Comparison of ENCODE assay signal across 23 cellular contexts in genomic region chr18:44497757-44498490, GRCh38.
DNase-seq lines count a peak whose midpoint lies in the region; ATAC-seq, FAIRE-seq and TF ChIP-seq lines count a peak whose summit lies in the region.
"Had no signal": no experiment of that assay in that cellular context is flagged by ENCODE, and none has a peak within 500 bp of the region (broad histone marks: within the 10 kb centered on the region; RNA-seq: fewer than 3 reads in every experiment).

No MANE protein-coding gene starts in this region.

- H3K27ac Mint-ChIP-seq in nephron, result peak overlapping the region; percentile 24 to 59 (median 39)
- H3K27ac Mint-ChIP-seq in stimulated activated naive B cell treated with anti-CD40 and anti-IgM and Interleukin-4, amounts not matched to agents 10 μg/mL and 1 μg/mL and 100 μg/mL, for 72 hours, result peak overlapping the region; percentile 48
- H3K27ac Mint-ChIP-seq: CD8-positive, alpha-beta memory T cell had no signal

- intact Hi-C loops in aorta (cut with DNase I), result no loop called here

- no peak overlapping the region for H3K4ac ChIP-seq in H1 (replicated peaks; ENCODE audit: insufficient read length, low read depth, low read length)

- H3K79me1 ChIP-seq in H1 (ENCODE audit: low read depth, low read length), result no peaks in the 10 kb centered on the region

- H3K14ac ChIP-seq in H1 (ENCODE audit: insufficient read length), result no peak overlapping the region

- H4K91ac ChIP-seq in H1 (replicated peaks; ENCODE audit: insufficient read length, low read length), result no peak overlapping the region

- H3K27me3 Mint-ChIP-seq in nephron (ENCODE audit: low read depth), result no peaks in the 10 kb centered on the region
- no peaks in the 10 kb centered on the region for H3K27me3 Mint-ChIP-seq in stimulated activated naive B cell treated with anti-CD40 and anti-IgM and Interleukin-4, amounts not matched to agents 10 μg/mL and 1 μg/mL and 100 μg/mL, for 72 hours

- H2AK5ac ChIP-seq in H1 (ENCODE audit: low read depth, low read length), result no peak overlapping the region

- no peak for ATAC-seq in stimulated activated naive B cell treated with anti-CD40 and anti-IgM and Interleukin-4, amounts not matched to agents 10 μg/mL and 1 μg/mL and 100 μg/mL, for 72 hours (replicated peaks)
- no peak for ATAC-seq in aorta (ENCODE audit: low FRiP score)

- H3K56ac ChIP-seq in H1 (replicated peaks; ENCODE audit: insufficient read length, low read depth, low read length), result no peak overlapping the region

- no peak for FAIRE-seq in H1 (lab: Jason Lieb, UNC)
- FAIRE-seq: GM12891 had no signal

- no peaks in the 10 kb centered on the region for H3K9me2 ChIP-seq in Loucy (replicated peaks; ENCODE audit: low read depth, low read length)

- H3K9me3 ChIP-seq in Loucy (ENCODE audit: insufficient read depth, low read depth, low read length) (no peaks in the 10 kb centered on the region), H1 (ENCODE audit: insufficient read depth in 2 of 2, low read depth in 1 of 2, low read length in 1 of 2) (no peaks in the 10 kb centered on the region), aorta (ENCODE audit: control insufficient read depth, low read length) (no peaks in the 10 kb centered on the region)
- H3K9me3 ChIP-seq in effector memory CD4-positive, alpha-beta T cell (ENCODE audit: control insufficient read depth, low read length), result no peaks in the 10 kb centered on the region
- H3K9me3 ChIP-seq: BE2C had no signal

- 0 out of 2 replicates have a peak overlapping the region, but pooled peaks have one; percentile 6 for H2AFZ ChIP-seq in Loucy (ENCODE audit: low read length)
- 0 out of 2 replicates have a peak overlapping the region, but pooled peaks have one; percentile 18 for H2AFZ ChIP-seq in H1 (ENCODE audit: low read length)

- no peak overlapping the region for H4K8ac ChIP-seq in H1 (ENCODE audit: extremely low read depth, insufficient read depth, low read length)

- H3K4me1 ChIP-seq in Loucy (ENCODE audit: insufficient read depth, low read length, poor library complexity, severe bottlenecking) (peaks cover 17% of the 10 kb centered on the region), H1 (replicated peaks in 1 of 4; ENCODE audit: control insufficient read depth in 3 of 4, insufficient read depth in 4 of 4, low read length in 3 of 4) (no peaks in the 10 kb centered on the region), aorta (ENCODE audit: control insufficient read depth in 1 of 2, insufficient read depth in 2 of 2, low read length in 2 of 2) (no peaks in the 10 kb centered on the region)
- H3K4me1 ChIP-seq in effector memory CD4-positive, alpha-beta T cell (ENCODE audit: control insufficient read depth, insufficient read depth, low read length, poor library complexity, severe bottlenecking), result no peaks in the 10 kb centered on the region
- H3K4me1 ChIP-seq: BE2C had no signal

- TF ChIP-seq CTCF in Loucy (conservative IDR thresholded peaks at IDR 0.05; ENCODE audit: low read length) (no peak), H1 (IDR thresholded peaks at IDR 0.05; ENCODE audit: control extremely low read depth in 1 of 3, insufficient read depth in 1 of 3, low read depth in 1 of 3, low read length in 3 of 3) (no peak), nephron (IDR thresholded peaks at IDR 0.05; ENCODE audit: unreplicated experiment in 3 of 3) (no peak)

- H3F3A ChIP-seq in Loucy (ENCODE audit: low read depth), result no peaks in the 10 kb centered on the region

- H2BK12ac ChIP-seq in H1 (ENCODE audit: low read depth, low read length), result no peak overlapping the region

- no peak overlapping the region for H3K27ac ChIP-seq in H1 (ENCODE audit: low read depth, low read length)
- H3K27ac ChIP-seq in aorta (ENCODE audit: low read depth in 1 of 2, low read length in 2 of 2), result no peak overlapping the region
- H3K27ac ChIP-seq in effector memory CD4-positive, alpha-beta T cell (ENCODE audit: insufficient read depth, low read length, poor library complexity, severe bottlenecking), result no peak overlapping the region
- H3K27ac ChIP-seq: 22Rv1 had no signal

- no peak overlapping the region for H3K4me2 ChIP-seq in Loucy (ENCODE audit: low read depth, low read length, poor library complexity, severe bottlenecking)
- no peak overlapping the region for H3K4me2 ChIP-seq in H1 (ENCODE audit: insufficient read depth in 1 of 2, low read depth in 2 of 2, low read length in 2 of 2)

- TF ChIP-seq EP300 in H1 (IDR thresholded peaks at IDR 0.05; ENCODE audit: borderline replicate concordance in 1 of 2, low read depth in 2 of 2, low read length in 2 of 2), result no peak

- H3K4me3 Mint-ChIP-seq in nephron, result no peak overlapping the region
- H3K4me3 Mint-ChIP-seq in stimulated activated naive B cell treated with anti-CD40 and anti-IgM and Interleukin-4, amounts not matched to agents 10 μg/mL and 1 μg/mL and 100 μg/mL, for 72 hours, result no peak overlapping the region
- H3K4me3 Mint-ChIP-seq: CD14-positive monocyte; CD8-positive, alpha-beta memory T cell had no signal

- no peak overlapping the region for H3K9ac ChIP-seq in Loucy (ENCODE audit: low read depth, low read length, poor library complexity, severe bottlenecking)
- no peak overlapping the region for H3K9ac ChIP-seq in H1 (replicated peaks in 1 of 4; ENCODE audit: extremely low read depth in 1 of 4, low read depth in 3 of 4, low read length in 3 of 4)

- H3K79me2 ChIP-seq in Loucy (ENCODE audit: insufficient read depth, low read length) (no peaks in the 10 kb centered on the region), H1 (ENCODE audit: control insufficient read depth in 1 of 2, insufficient read depth in 2 of 2, low read length in 2 of 2) (no peaks in the 10 kb centered on the region)

- DNase-seq in H1 (ENCODE audit: low read depth in 1 of 2, low spot score in 2 of 2), result no peak
- no peak for DNase-seq in stimulated activated naive B cell treated with anti-CD40 and anti-IgM and Interleukin-4, amounts not matched to agents 10 μg/mL and 1 μg/mL and 100 μg/mL, for 72 hours
- DNase-seq in Ammon's horn (ENCODE audit: low spot score), result no peak
- no peak for DNase-seq in aorta
- no peak for DNase-seq in effector memory CD4-positive, alpha-beta T cell
- DNase-seq in SW480 (ENCODE audit: low spot score), result no peak
- DNase-seq: BE2C; CD8-positive, alpha-beta memory T cell; DMS79 treated with DMSO at 0.1 percent for 48 hours; GF-D8; NCI-H1092; NCI-H1417 treated with DMSO at 0.1 percent for 48 hours; NCI-H1694 treated with DMSO at 0.1 percent for 48 hours; NCI-H2081; NCI-H2227 treated with DMSO at 0.1 percent for 48 hours; NCI-H526 treated with DMSO at 0.1 percent for 48 hours; Right ventricle myocardium superior; RPMI8226 had no signal

- no peak overlapping the region for H2BK15ac ChIP-seq in H1 (ENCODE audit: low read length)

- no peaks in the 10 kb centered on the region for H3K36me3 Mint-ChIP-seq in nephron (ENCODE audit: low read depth)
- peaks cover 5 to 13% of the 10 kb centered on the region in 2 donors for H3K36me3 Mint-ChIP-seq in stimulated activated naive B cell treated with anti-CD40 and anti-IgM and Interleukin-4, amounts not matched to agents 10 μg/mL and 1 μg/mL and 100 μg/mL, for 72 hours
- H3K36me3 Mint-ChIP-seq: CD14-positive monocyte; CD8-positive, alpha-beta memory T cell had no signal

- no peak overlapping the region for H4K5ac ChIP-seq in H1 (ENCODE audit: insufficient read length, low read depth, low read length)

- no peaks in the 10 kb centered on the region for H4K20me1 ChIP-seq in Loucy (ENCODE audit: insufficient read depth, low read length, poor library complexity, severe bottlenecking)
- no peaks in the 10 kb centered on the region for H4K20me1 ChIP-seq in H1 (replicated peaks in 1 of 2; ENCODE audit: control insufficient read depth in 1 of 2, insufficient read depth in 2 of 2, low read length in 2 of 2)

- TF ChIP-seq RAD21 in H1 (IDR thresholded peaks at IDR 0.05 in 1 of 2, conservative IDR thresholded peaks at IDR 0.05 in 1 of 2; ENCODE audit: low read depth in 2 of 2, low read length in 2 of 2), result no peak

- H3K4me1 Mint-ChIP-seq in nephron, result peaks cover 16% of the 10 kb centered on the region
- peaks cover 37 to 53% of the 10 kb centered on the region in 2 donors for H3K4me1 Mint-ChIP-seq in stimulated activated naive B cell treated with anti-CD40 and anti-IgM and Interleukin-4, amounts not matched to agents 10 μg/mL and 1 μg/mL and 100 μg/mL, for 72 hours
- H3K4me1 Mint-ChIP-seq: CD8-positive, alpha-beta memory T cell had no signal

- H3K4me3 ChIP-seq in Loucy (ENCODE audit: low read length, poor library complexity, severe bottlenecking), result no peak overlapping the region
- no peak overlapping the region for H3K4me3 ChIP-seq in H1 (ENCODE audit: extremely low read depth in 1 of 4, insufficient read depth in 2 of 4, low read depth in 3 of 4, low read length in 4 of 4)
- H3K4me3 ChIP-seq in aorta (ENCODE audit: low read length in 2 of 2), result no peak overlapping the region
- no peak overlapping the region for H3K4me3 ChIP-seq in effector memory CD4-positive, alpha-beta T cell (ENCODE audit: insufficient read depth, low read depth, low read length, poor library complexity, severe bottlenecking)

- H3K18ac ChIP-seq in H1 (ENCODE audit: extremely low read depth, low read length), result no peak overlapping the region

- H2BK5ac ChIP-seq in H1 (ENCODE audit: low read depth, low read length), result no peak overlapping the region

- H3K9me3 Mint-ChIP-seq in nephron, result peaks cover 4% of the 10 kb centered on the region
- peaks cover 4 to 12% of the 10 kb centered on the region in 2 donors for H3K9me3 Mint-ChIP-seq in stimulated activated naive B cell treated with anti-CD40 and anti-IgM and Interleukin-4, amounts not matched to agents 10 μg/mL and 1 μg/mL and 100 μg/mL, for 72 hours
- H3K9me3 Mint-ChIP-seq: CD8-positive, alpha-beta memory T cell had no signal

- no peaks in the 10 kb centered on the region for H3K27me3 ChIP-seq in Loucy (ENCODE audit: insufficient read depth, low read length, poor library complexity, severe bottlenecking)
- no peaks in the 10 kb centered on the region for H3K27me3 ChIP-seq in H1 (replicated peaks in 1 of 4; ENCODE audit: control insufficient read depth in 3 of 4, extremely low read depth in 1 of 4, insufficient read depth in 3 of 4, low read length in 3 of 4)
- H3K27me3 ChIP-seq in aorta (ENCODE audit: control insufficient read depth in 1 of 2, insufficient read depth in 2 of 2, low read length in 1 of 2), result no peaks in the 10 kb centered on the region
- no peaks in the 10 kb centered on the region for H3K27me3 ChIP-seq in effector memory CD4-positive, alpha-beta T cell (replicated peaks; ENCODE audit: control insufficient read depth, insufficient read depth, low read length, poor library complexity, severe bottlenecking)
- H3K27me3 ChIP-seq: BE2C had no signal

- H2BK20ac ChIP-seq in H1 (ENCODE audit: low read length), result no peak overlapping the region

- no peaks in the 10 kb centered on the region for H3K23me2 ChIP-seq in H1 (ENCODE audit: low read depth, low read length)

- POLR2A ChIA-PET in H1 (lab: Charles Lee; ENCODE audit: partially characterized antibody), result no interaction called here

- no peak for TF ChIP-seq POLR2A in H1 (IDR thresholded peaks at IDR 0.05; ENCODE audit: control extremely low read depth in 1 of 2, low read depth in 2 of 2, low read length in 2 of 2)

- CTCF ChIA-PET in H1 (lab: Charles Lee; ENCODE audit: partially characterized antibody), result no interaction called here

- no peak overlapping the region for H3K23ac ChIP-seq in H1 (ENCODE audit: insufficient read length)

- H2BK120ac ChIP-seq in H1 (replicated peaks; ENCODE audit: low read depth, low read length), result no peak overlapping the region

- no peaks in the 10 kb centered on the region for H3K36me3 ChIP-seq in Loucy (ENCODE audit: insufficient read depth, low read length)
- no peaks in the 10 kb centered on the region for H3K36me3 ChIP-seq in H1 (ENCODE audit: control insufficient read depth in 2 of 4, insufficient read depth in 4 of 4, low read length in 3 of 4)
- no peaks in the 10 kb centered on the region for H3K36me3 ChIP-seq in aorta (ENCODE audit: control insufficient read depth in 1 of 2, insufficient read depth in 2 of 2, low read length in 1 of 2)
- no peaks in the 10 kb centered on the region for H3K36me3 ChIP-seq in effector memory CD4-positive, alpha-beta T cell (ENCODE audit: control insufficient read depth, insufficient read depth, low read length)
- H3K36me3 ChIP-seq: BE2C had no signal

- WGBS in H1 (ENCODE audit: extremely low coverage in 1 of 2, insufficient coverage in 1 of 2, insufficient read length in 1 of 2, insufficient replicate concordance in 2 of 2, low coverage in 1 of 2, low lambda C conversion rate in 2 of 2, missing lambda C conversion rate in 1 of 2), 2 experiments, result 88% methylated on average over 3 of the region's 3 CpGs; no CpG with 5 or more reads in 1 of the 2 experiments
- 73 to 78% methylated on average over 3 of the region's 3 CpGs for WGBS in aorta, 2 donors
